ENCODE assay signal across 8 cellular contexts in the genomic region with DNA sequence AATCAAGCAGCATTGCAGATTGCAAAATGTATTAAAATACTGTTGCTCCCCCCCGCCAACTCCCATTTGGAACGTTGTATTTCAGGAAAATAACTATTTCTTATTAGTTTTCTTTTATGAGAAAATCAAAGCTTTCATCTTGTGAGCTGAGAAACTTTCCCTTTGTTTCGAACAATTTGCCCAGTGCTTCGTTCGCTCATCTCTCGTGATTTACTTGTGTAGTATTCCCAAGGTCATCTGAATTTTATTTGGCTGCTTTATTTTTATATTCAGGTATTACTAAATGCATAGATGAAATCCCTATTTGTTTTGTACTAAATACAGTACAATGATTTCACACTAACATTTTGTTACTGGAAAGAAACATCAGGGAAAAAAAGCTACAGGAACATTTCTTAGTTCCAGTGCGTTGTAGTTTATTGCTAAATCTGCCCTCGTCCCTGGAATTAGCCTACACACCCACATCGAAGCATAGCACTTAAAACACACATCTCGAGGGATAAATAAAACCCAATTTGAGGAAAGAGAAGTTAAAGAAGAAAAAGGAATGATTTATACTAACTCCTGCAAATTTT. TPM values are rescaled to one million over a fixed set of nuclear protein-coding genes. Genes with fewer than 3 reads are reported as not detected.
DNase-seq lines count a peak whose midpoint lies in the region; ATAC-seq and TF ChIP-seq lines count a peak whose summit lies in the region.

No MANE protein-coding gene starts in this region.

- H3K4me3 ChIP-seq in A673 (ENCODE audit: low read depth, low read length, poor library complexity, severe bottlenecking) (peak overlapping the region; percentile 62), GM23248 (peak overlapping the region; percentile 85), iPS DF 6.9 (ENCODE audit: low read length) (peak overlapping the region; percentile 93; the same call in 1 of the 2 replicates), smooth muscle cell (peak overlapping the region; percentile 87)

- no peaks in the 10 kb centered on the region for H3K9me2 ChIP-seq in GM23248 (ENCODE audit: insufficient read depth)

- no peak for ATAC-seq in HG02973 (IDR thresholded peaks at IDR 0.05; ENCODE audit: unreplicated experiment)
- ATAC-seq in GM19035 (IDR thresholded peaks at IDR 0.05; ENCODE audit: unreplicated experiment) = no peak

- H3K27me3 Mint-ChIP-seq in activated T-helper 2 cell treated with anti-CD3 and anti-CD28 coated beads, Interferon-gamma antibody, Interleukin-2, Interleukin-4, amounts not matched to agents 10 μg/mL and 5 μg/mL and 100 μg/mL, durations not matched to agents 14 hours and 24 hours and 36 hours (ENCODE audit: low read depth) = peaks cover 12% of the 10 kb centered on the region

- H3K4me3 Mint-ChIP-seq in activated T-helper 2 cell treated with anti-CD3 and anti-CD28 coated beads, Interferon-gamma antibody, Interleukin-2, Interleukin-4, amounts not matched to agents 10 μg/mL and 5 μg/mL and 100 μg/mL, durations not matched to agents 14 hours and 24 hours and 36 hours (ENCODE audit: low read depth) = peak overlapping the region; percentile 88

- in situ Hi-C loops in GM23248 (cut with MboI) = loop anchor here (25.0 kb wide), 2 partner anchors 718 to 757 kb away; no protein-coding TSS in a partner anchor

- H3K4me2 ChIP-seq in GM23248 (ENCODE audit: unreplicated experiment) (peak overlapping the region; percentile 96), smooth muscle cell (peak overlapping the region; percentile 93)

- WGBS in GM23248 (ENCODE audit: low coverage in 1 of 2, low lambda C conversion rate in 2 of 2, missing lambda C conversion rate in 2 of 2), 2 experiments = 0 to 2% methylated on average over 10 of the region's 10 CpGs
- no CpG with 5 or more reads among the region's 10 CpGs for WGBS in iPS DF 6.9 (ENCODE audit: insufficient coverage, insufficient read length)
- WGBS in smooth muscle cell (ENCODE audit: low lambda C conversion rate) = under 1% methylated on average over 10 of the region's 10 CpGs

- H3K27me3 ChIP-seq in A673 (replicated peaks; ENCODE audit: insufficient read depth, low read depth, low read length, poor library complexity) (no peaks in the 10 kb centered on the region), GM23248 (replicated peaks; ENCODE audit: insufficient read depth) (no peaks in the 10 kb centered on the region), iPS DF 6.9 (ENCODE audit: control insufficient read depth, insufficient read depth, low read length) (no peaks in the 10 kb centered on the region), smooth muscle cell (ENCODE audit: low read depth) (no peaks in the 10 kb centered on the region)

- H3K4me1 ChIP-seq in A673 (ENCODE audit: insufficient read depth, low read length, poor library complexity, severe bottlenecking) (peaks cover 14% of the 10 kb centered on the region), GM23248 (ENCODE audit: insufficient read depth) (no peaks in the 10 kb centered on the region), iPS DF 6.9 (ENCODE audit: control insufficient read depth, insufficient read depth, low read length) (0 out of 2 replicates have a peak, but pooled peaks cover 2% of the 10 kb centered on the region), smooth muscle cell (ENCODE audit: low read depth) (no peaks in the 10 kb centered on the region)

- intact Hi-C loops in A673 (cut with micrococcal nuclease; ENCODE audit: unreplicated experiment) = loop anchor here (5.0 to 10.0 kb wide), 3 partner anchors 87 to 225 kb away; a partner anchor contains a TSS
- intact Hi-C loops in activated T-helper 2 cell treated with anti-CD3 and anti-CD28 coated beads, Interferon-gamma antibody, Interleukin-2, Interleukin-4, amounts not matched to agents 10 μg/mL and 5 μg/mL and 100 μg/mL, durations not matched to agents 14 hours and 24 hours and 36 hours (cut with micrococcal nuclease) = loop anchor here (1.0 to 10.0 kb wide), 8 partner anchors 17 to 735 kb away; a partner anchor contains a TSS

- POLR2A ChIA-PET in A673 (lab: Charles Lee; ENCODE audit: low non-redundant PET) = no interaction called here

- H3K9me3 ChIP-seq in A673 (ENCODE audit: low read depth, low read length, poor library complexity, severe bottlenecking) = no peaks in the 10 kb centered on the region
- no peaks in the 10 kb centered on the region for H3K9me3 ChIP-seq in GM23248 (ENCODE audit: low read depth)
- H3K9me3 ChIP-seq in iPS DF 6.9 (ENCODE audit: control insufficient read depth, insufficient read depth, low read length) = no peaks in the 10 kb centered on the region
- H3K9me3 ChIP-seq in smooth muscle cell (replicated peaks; ENCODE audit: low read depth) = no peaks in the 10 kb centered on the region

- CTCF ChIA-PET in A673 (lab: Charles Lee) = no interaction called here

- H3K27ac ChIP-seq in A673 (ENCODE audit: low read depth, low read length, poor library complexity, severe bottlenecking) (peak overlapping the region; percentile 85), GM23248 (peak overlapping the region; percentile 14; the same call in 1 of the 2 replicates), iPS DF 6.9 (ENCODE audit: low read length) (no peak overlapping the region), smooth muscle cell (ENCODE audit: low read depth) (peak overlapping the region; percentile 24)

- no TSS peak for BruUV-seq in A673 (replicated peaks; lab: Mats Ljungman, UMichigan)

- peaks cover 15% of the 10 kb centered on the region for H3F3A ChIP-seq in GM23248 (ENCODE audit: insufficient read depth)
- peaks cover 5% of the 10 kb centered on the region for H3F3A ChIP-seq in smooth muscle cell (ENCODE audit: low read depth)

- TF ChIP-seq CTCF in A673 (conservative IDR thresholded peaks at IDR 0.05; ENCODE audit: low read depth, low read length) = no peak
- TF ChIP-seq CTCF in smooth muscle cell (IDR thresholded peaks at IDR 0.05; ENCODE audit: borderline replicate concordance, insufficient read depth, poor library complexity, severe bottlenecking) = no peak

- peak overlapping the region; percentile 82 for H3K27ac Mint-ChIP-seq in activated T-helper 2 cell treated with anti-CD3 and anti-CD28 coated beads, Interferon-gamma antibody, Interleukin-2, Interleukin-4, amounts not matched to agents 10 μg/mL and 5 μg/mL and 100 μg/mL, durations not matched to agents 14 hours and 24 hours and 36 hours

- no peaks in the 10 kb centered on the region for H3K36me3 Mint-ChIP-seq in activated T-helper 2 cell treated with anti-CD3 and anti-CD28 coated beads, Interferon-gamma antibody, Interleukin-2, Interleukin-4, amounts not matched to agents 10 μg/mL and 5 μg/mL and 100 μg/mL, durations not matched to agents 14 hours and 24 hours and 36 hours (ENCODE audit: low read depth)

- H3K9ac ChIP-seq in GM23248 = peak overlapping the region; percentile 84
- H3K9ac ChIP-seq in smooth muscle cell (ENCODE audit: low read depth) = peak overlapping the region; percentile 63

- H2AFZ ChIP-seq in GM23248 (peak overlapping the region; percentile 93), smooth muscle cell (ENCODE audit: low read depth) (peak overlapping the region; percentile 95)

- H3K36me3 ChIP-seq in A673 (ENCODE audit: insufficient read depth, low read length, poor library complexity, severe bottlenecking) = no peaks in the 10 kb centered on the region
- no peaks in the 10 kb centered on the region for H3K36me3 ChIP-seq in GM23248 (ENCODE audit: low read depth)
- no peaks in the 10 kb centered on the region for H3K36me3 ChIP-seq in iPS DF 6.9 (ENCODE audit: control insufficient read depth, insufficient read depth, low read length)
- H3K36me3 ChIP-seq in smooth muscle cell (ENCODE audit: low read depth) = no peaks in the 10 kb centered on the region

- H3K79me2 ChIP-seq in GM23248 (ENCODE audit: insufficient read depth) = no peaks in the 10 kb centered on the region
- H3K79me2 ChIP-seq in smooth muscle cell (ENCODE audit: low read depth) = no peaks in the 10 kb centered on the region

- H4K20me1 ChIP-seq in GM23248 (ENCODE audit: insufficient read depth) = no peaks in the 10 kb centered on the region
- H4K20me1 ChIP-seq in smooth muscle cell (ENCODE audit: low read depth) = no peaks in the 10 kb centered on the region

- DNase-seq in A673 (ENCODE audit: low spot score) (peak; percentile 44), GM23248 (peak; percentile 56), iPS DF 6.9 (ENCODE audit: low read depth, low spot score) (no peak), smooth muscle cell (lab: John Stamatoyannopoulos, UW; ENCODE audit: unreplicated experiment) (no peak)
- DNase-seq in activated T-helper 2 cell treated with anti-CD3 and anti-CD28 coated beads, Interferon-gamma antibody, Interleukin-2, Interleukin-4, amounts not matched to agents 10 μg/mL and 5 μg/mL and 100 μg/mL, durations not matched to agents 14 hours and 24 hours and 36 hours (ENCODE audit: low spot score) = no peak
- no peak for DNase-seq in activated effector memory CD4-positive, alpha-beta T cell treated with anti-CD3 and anti-CD28 coated beads, Interleukin-2, amount 50 U/mL, for 16 hours

- H3K4me1 Mint-ChIP-seq in activated T-helper 2 cell treated with anti-CD3 and anti-CD28 coated beads, Interferon-gamma antibody, Interleukin-2, Interleukin-4, amounts not matched to agents 10 μg/mL and 5 μg/mL and 100 μg/mL, durations not matched to agents 14 hours and 24 hours and 36 hours (ENCODE audit: low read depth) = peaks cover 18% of the 10 kb centered on the region

- H3K9me3 Mint-ChIP-seq in activated T-helper 2 cell treated with anti-CD3 and anti-CD28 coated beads, Interferon-gamma antibody, Interleukin-2, Interleukin-4, amounts not matched to agents 10 μg/mL and 5 μg/mL and 100 μg/mL, durations not matched to agents 14 hours and 24 hours and 36 hours = no peaks in the 10 kb centered on the region

RNA-seq across cellular contexts. Expression of a gene that starts 12.0 kb away (rescaled TPM):
- not detected in 2 replicates for total RNA-seq in A673 (2021)
- total RNA-seq in GM23248 (2014; rRNA removed; shearing (Covaris generic)) = not detected in 2 replicates
- polyA plus RNA-seq in GM23248 (2016; fragmentation: Nextera tagmentation; extraction: Ambion mirVana) = not detected in 2 replicates
- total RNA-seq in activated T-helper 2 cell treated with anti-CD3 and anti-CD28 coated beads, Interferon-gamma antibody, Interleukin-2, Interleukin-4, amounts not matched to agents 10 μg/mL and 5 μg/mL and 100 μg/mL, durations not matched to agents 14 hours and 24 hours and 36 hours = not detected in 2 replicates
- total RNA-seq in smooth muscle cell = not detected in 2 replicates
- polyA plus RNA-seq in smooth muscle cell = not detected in 2 replicates

Comparison
In these comparisons a context has a peak if more than half of its experiments do, and no peak if none do; other contexts are left out.
1. DNase-seq: peak in A673 (single experiment) and GM23248 (single experiment); none in activated T-helper 2 cell treated with anti-CD3 and anti-CD28 coated beads, Interferon-gamma antibody, Interleukin-2, Interleukin-4, amounts not matched to agents 10 μg/mL and 5 μg/mL and 100 μg/mL, durations not matched to agents 14 hours and 24 hours and 36 hours (single experiment), iPS DF 6.9 (single experiment), smooth muscle cell (single experiment) and activated effector memory CD4-positive, alpha-beta T cell treated with anti-CD3 and anti-CD28 coated beads, Interleukin-2, amount 50 U/mL, for 16 hours (single experiment).
2. Peak in every context shown above with its lines, with median percentiles within 50 percentile points of each other: H3K4me3 ChIP-seq.